Comparison of ENCODE assay signal across 21 cellular contexts in genomic region chr1:191963286-191963685, GRCh38.
DNase-seq lines count a peak whose midpoint lies in the region; ATAC-seq and TF ChIP-seq lines count a peak whose summit lies in the region.
"Had no signal": no experiment of that assay in that cellular context is flagged by ENCODE, and none has a peak within 500 bp of the region (broad histone marks: within the 10 kb centered on the region; RNA-seq: fewer than 3 reads in every experiment).

No MANE protein-coding gene starts in this region.

- TF ChIP-seq CTCF in fibroblast of the aortic adventitia (IDR thresholded peaks at IDR 0.05; ENCODE audit: insufficient read depth, low read length), result no peak

- H3K36me3 ChIP-seq in skeletal muscle satellite cell (ENCODE audit: insufficient read depth, low read length), result no peaks in the 10 kb centered on the region
- H3K36me3 ChIP-seq: heart right ventricle, prostate gland had no signal

- no peaks in the 10 kb centered on the region for H3K27me3 Mint-ChIP-seq in activated T-helper 1 cell treated with anti-CD3 and anti-CD28 coated beads, Interleukin-12 subunit alpha, Interleukin-12 subunit beta, Interleukin-2, Interleukin-4 antibody, amounts not matched to agents 30 ng/mL and 10 ng/mL and 1 ng/mL, durations not matched to agents 14 hours and 24 hours and 36 hours (ENCODE audit: insufficient read depth)
- H3K27me3 Mint-ChIP-seq: activated CD4-positive, alpha-beta T cell treated with anti-CD3 and anti-CD28 coated beads, Interleukin-2, amount 10 ng/mL, durations not matched to agents 7 days and 5 days; activated naive CD8-positive, alpha-beta T cell treated with anti-CD3 and anti-CD28 coated beads, Interleukin-2, amount 10 ng/mL, durations not matched to agents 7 days and 5 days; CD8-positive, alpha-beta memory T cell had no signal

- H3K27me3 ChIP-seq in skeletal muscle satellite cell (ENCODE audit: control insufficient read depth, insufficient read depth, low read length), result no peaks in the 10 kb centered on the region
- H3K27me3 ChIP-seq: heart right ventricle had no signal

- H3K36me3 Mint-ChIP-seq in activated T-helper 1 cell treated with anti-CD3 and anti-CD28 coated beads, Interleukin-12 subunit alpha, Interleukin-12 subunit beta, Interleukin-2, Interleukin-4 antibody, amounts not matched to agents 30 ng/mL and 10 ng/mL and 1 ng/mL, durations not matched to agents 14 hours and 24 hours and 36 hours (ENCODE audit: low read depth), result no peaks in the 10 kb centered on the region
- H3K36me3 Mint-ChIP-seq: activated naive CD8-positive, alpha-beta T cell treated with anti-CD3 and anti-CD28 coated beads, Interleukin-2, amount 10 ng/mL, durations not matched to agents 7 days and 5 days; CD8-positive, alpha-beta memory T cell had no signal

- no peak overlapping the region for H3K9ac ChIP-seq in skeletal muscle satellite cell (ENCODE audit: low read depth, low read length)

- peak overlapping the region; percentile 55 for H3K4me2 ChIP-seq in skeletal muscle satellite cell (ENCODE audit: low read length)

- no peak overlapping the region for H3K4me3 Mint-ChIP-seq in activated T-helper 1 cell treated with anti-CD3 and anti-CD28 coated beads, Interleukin-12 subunit alpha, Interleukin-12 subunit beta, Interleukin-2, Interleukin-4 antibody, amounts not matched to agents 30 ng/mL and 10 ng/mL and 1 ng/mL, durations not matched to agents 14 hours and 24 hours and 36 hours
- H3K4me3 Mint-ChIP-seq: activated CD4-positive, alpha-beta T cell treated with anti-CD3 and anti-CD28 coated beads, Interleukin-2, amount 10 ng/mL, durations not matched to agents 7 days and 5 days; activated naive CD8-positive, alpha-beta T cell treated with anti-CD3 and anti-CD28 coated beads, Interleukin-2, amount 10 ng/mL, durations not matched to agents 7 days and 5 days; activated T-cell treated with anti-CD3 and anti-CD28 coated beads, Interleukin-2, amount 50 U/mL, for 4 hours; CD8-positive, alpha-beta memory T cell; HFFc6 had no signal

- no peaks in the 10 kb centered on the region for H3K9me3 ChIP-seq in skeletal muscle satellite cell (replicated peaks; ENCODE audit: low read length)
- H3K9me3 ChIP-seq: heart right ventricle, prostate gland had no signal

- H3K4me1 ChIP-seq in skeletal muscle satellite cell (ENCODE audit: control insufficient read depth, insufficient read depth, low read length), result peaks cover 16% of the 10 kb centered on the region
- H3K4me1 ChIP-seq: prostate gland had no signal

- intact Hi-C loops in activated T-helper 1 cell treated with anti-CD3 and anti-CD28 coated beads, Interleukin-12 subunit alpha, Interleukin-12 subunit beta, Interleukin-2, Interleukin-4 antibody, amounts not matched to agents 30 ng/mL and 10 ng/mL and 1 ng/mL, durations not matched to agents 14 hours and 24 hours and 36 hours (cut with micrococcal nuclease), result no loop called here

- ATAC-seq in esophagus mucosa, result no peak
- ATAC-seq: activated T-cell treated with anti-CD3 and anti-CD28 coated beads, Interleukin-2, amount 50 U/mL, for 4 hours had no signal

- H3K4me3 ChIP-seq in fibroblast of the aortic adventitia (ENCODE audit: low read depth, low read length) (no peak overlapping the region), skeletal muscle satellite cell (ENCODE audit: low read length) (no peak overlapping the region)
- H3K4me3 ChIP-seq: heart right ventricle, prostate gland had no signal

- no peaks in the 10 kb centered on the region for H3K9me3 Mint-ChIP-seq in activated T-helper 1 cell treated with anti-CD3 and anti-CD28 coated beads, Interleukin-12 subunit alpha, Interleukin-12 subunit beta, Interleukin-2, Interleukin-4 antibody, amounts not matched to agents 30 ng/mL and 10 ng/mL and 1 ng/mL, durations not matched to agents 14 hours and 24 hours and 36 hours
- H3K9me3 Mint-ChIP-seq: activated CD4-positive, alpha-beta T cell treated with anti-CD3 and anti-CD28 coated beads, Interleukin-2, amount 10 ng/mL, durations not matched to agents 7 days and 5 days; activated naive CD8-positive, alpha-beta T cell treated with anti-CD3 and anti-CD28 coated beads, Interleukin-2, amount 10 ng/mL, durations not matched to agents 7 days and 5 days; CD8-positive, alpha-beta memory T cell had no signal

- no peak overlapping the region for H3K27ac Mint-ChIP-seq in activated T-helper 1 cell treated with anti-CD3 and anti-CD28 coated beads, Interleukin-12 subunit alpha, Interleukin-12 subunit beta, Interleukin-2, Interleukin-4 antibody, amounts not matched to agents 30 ng/mL and 10 ng/mL and 1 ng/mL, durations not matched to agents 14 hours and 24 hours and 36 hours
- H3K27ac Mint-ChIP-seq: activated CD4-positive, alpha-beta T cell treated with anti-CD3 and anti-CD28 coated beads, Interleukin-2, amount 10 ng/mL, durations not matched to agents 7 days and 5 days; activated naive CD8-positive, alpha-beta T cell treated with anti-CD3 and anti-CD28 coated beads, Interleukin-2, amount 10 ng/mL, durations not matched to agents 7 days and 5 days; CD8-positive, alpha-beta memory T cell; HFFc6 had no signal

- DNase-seq in SIG-M5 treated with dmso at 0.1 percent for 504 hours (lab: John Stamatoyannopoulos, UW; ENCODE audit: unreplicated experiment), result peak; percentile 14
- DNase-seq in SIG-M5 (lab: John Stamatoyannopoulos, UW), result no peak
- peak; percentile 18 for DNase-seq in RKO (ENCODE audit: low spot score)
- peak; percentile 1 for DNase-seq in fibroblast of the aortic adventitia (ENCODE audit: low read depth)
- no peak for DNase-seq in activated T-helper 1 cell treated with anti-CD3 and anti-CD28 coated beads, Interleukin-12 subunit alpha, Interleukin-12 subunit beta, Interleukin-2, Interleukin-4 antibody, amounts not matched to agents 30 ng/mL and 10 ng/mL and 1 ng/mL, durations not matched to agents 14 hours and 24 hours and 36 hours (ENCODE audit: low spot score)
- no peak for DNase-seq in NCI-H146 (lab: John Stamatoyannopoulos, UW)
- DNase-seq: 8988T; activated CD4-positive, alpha-beta T cell treated with anti-CD3 and anti-CD28 coated beads, Interleukin-2, amount 10 ng/mL, durations not matched to agents 7 days and 5 days; activated naive CD8-positive, alpha-beta T cell treated with anti-CD3 and anti-CD28 coated beads, Interleukin-2, amount 10 ng/mL, durations not matched to agents 7 days and 5 days; activated T-cell treated with anti-CD3 and anti-CD28 coated beads, Interleukin-2, amount 50 U/mL, for 4 hours; CD8-positive, alpha-beta memory T cell; heart right ventricle; HFFc6; Karpas-422; NCI-H187 treated with DMSO at 0.1 percent for 48 hours; NCI-H526 treated with DMSO at 0.1 percent for 48 hours; substantia nigra; T1000 had no signal

- no peaks in the 10 kb centered on the region for H3K4me1 Mint-ChIP-seq in activated T-helper 1 cell treated with anti-CD3 and anti-CD28 coated beads, Interleukin-12 subunit alpha, Interleukin-12 subunit beta, Interleukin-2, Interleukin-4 antibody, amounts not matched to agents 30 ng/mL and 10 ng/mL and 1 ng/mL, durations not matched to agents 14 hours and 24 hours and 36 hours (ENCODE audit: low read depth)
- H3K4me1 Mint-ChIP-seq: activated CD4-positive, alpha-beta T cell treated with anti-CD3 and anti-CD28 coated beads, Interleukin-2, amount 10 ng/mL, durations not matched to agents 7 days and 5 days; activated naive CD8-positive, alpha-beta T cell treated with anti-CD3 and anti-CD28 coated beads, Interleukin-2, amount 10 ng/mL, durations not matched to agents 7 days and 5 days; CD8-positive, alpha-beta memory T cell had no signal

Comparison
In these comparisons a context has a peak if more than half of its experiments do, and no peak if none do; other contexts are left out.
1. DNase-seq: peak in SIG-M5 treated with dmso at 0.1 percent for 504 hours (single experiment), RKO (single experiment) and fibroblast of the aortic adventitia (single experiment); none in SIG-M5 (single experiment), activated T-helper 1 cell treated with anti-CD3 and anti-CD28 coated beads, Interleukin-12 subunit alpha, Interleukin-12 subunit beta, Interleukin-2, Interleukin-4 antibody, amounts not matched to agents 30 ng/mL and 10 ng/mL and 1 ng/mL, durations not matched to agents 14 hours and 24 hours and 36 hours (single experiment) and NCI-H146 (single experiment).